In the genomic region with DNA sequence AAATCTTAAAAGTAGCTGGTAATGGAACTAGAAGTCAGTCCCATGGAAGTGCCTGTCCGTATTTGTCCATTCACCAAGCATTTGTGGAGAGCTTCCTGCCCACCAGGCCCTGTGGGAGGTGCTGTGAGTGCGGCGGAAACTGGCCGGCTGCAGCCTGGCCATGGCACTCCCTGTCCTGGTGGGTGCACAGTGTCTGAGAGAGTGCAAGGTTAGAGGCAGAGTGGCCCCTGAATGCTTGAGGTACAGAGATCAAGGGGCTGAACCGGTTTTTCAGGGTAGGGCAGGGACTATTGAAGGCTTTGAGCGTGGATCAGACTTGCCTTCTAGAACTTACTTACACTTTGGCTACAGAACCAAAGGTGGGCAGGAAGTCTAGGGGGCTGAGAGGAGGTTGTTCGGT, we compare ENCODE assay signal across 1 cellular context.
TF ChIP-seq lines count a peak whose summit lies in the region.

No MANE protein-coding gene starts in this region.

TF ChIP-seq in GM23338, 12 proteins besides CTCF, POLR2A, EP300 and RAD21:
- TF ChIP-seq ZNF331 (CRISPR knock-in tag; IDR thresholded peaks at IDR 0.05; ENCODE audit: low read depth) (no peak), EZH2phosphoT487 (IDR thresholded peaks at IDR 0.05; ENCODE audit: unreplicated experiment) (no peak), CREB1 (CRISPR knock-in tag; IDR thresholded peaks at IDR 0.05; ENCODE audit: low read depth) (no peak), EZH2 (IDR thresholded peaks at IDR 0.05; ENCODE audit: low read depth, unreplicated experiment) (no peak)
- TF ChIP-seq, protein P1, sequence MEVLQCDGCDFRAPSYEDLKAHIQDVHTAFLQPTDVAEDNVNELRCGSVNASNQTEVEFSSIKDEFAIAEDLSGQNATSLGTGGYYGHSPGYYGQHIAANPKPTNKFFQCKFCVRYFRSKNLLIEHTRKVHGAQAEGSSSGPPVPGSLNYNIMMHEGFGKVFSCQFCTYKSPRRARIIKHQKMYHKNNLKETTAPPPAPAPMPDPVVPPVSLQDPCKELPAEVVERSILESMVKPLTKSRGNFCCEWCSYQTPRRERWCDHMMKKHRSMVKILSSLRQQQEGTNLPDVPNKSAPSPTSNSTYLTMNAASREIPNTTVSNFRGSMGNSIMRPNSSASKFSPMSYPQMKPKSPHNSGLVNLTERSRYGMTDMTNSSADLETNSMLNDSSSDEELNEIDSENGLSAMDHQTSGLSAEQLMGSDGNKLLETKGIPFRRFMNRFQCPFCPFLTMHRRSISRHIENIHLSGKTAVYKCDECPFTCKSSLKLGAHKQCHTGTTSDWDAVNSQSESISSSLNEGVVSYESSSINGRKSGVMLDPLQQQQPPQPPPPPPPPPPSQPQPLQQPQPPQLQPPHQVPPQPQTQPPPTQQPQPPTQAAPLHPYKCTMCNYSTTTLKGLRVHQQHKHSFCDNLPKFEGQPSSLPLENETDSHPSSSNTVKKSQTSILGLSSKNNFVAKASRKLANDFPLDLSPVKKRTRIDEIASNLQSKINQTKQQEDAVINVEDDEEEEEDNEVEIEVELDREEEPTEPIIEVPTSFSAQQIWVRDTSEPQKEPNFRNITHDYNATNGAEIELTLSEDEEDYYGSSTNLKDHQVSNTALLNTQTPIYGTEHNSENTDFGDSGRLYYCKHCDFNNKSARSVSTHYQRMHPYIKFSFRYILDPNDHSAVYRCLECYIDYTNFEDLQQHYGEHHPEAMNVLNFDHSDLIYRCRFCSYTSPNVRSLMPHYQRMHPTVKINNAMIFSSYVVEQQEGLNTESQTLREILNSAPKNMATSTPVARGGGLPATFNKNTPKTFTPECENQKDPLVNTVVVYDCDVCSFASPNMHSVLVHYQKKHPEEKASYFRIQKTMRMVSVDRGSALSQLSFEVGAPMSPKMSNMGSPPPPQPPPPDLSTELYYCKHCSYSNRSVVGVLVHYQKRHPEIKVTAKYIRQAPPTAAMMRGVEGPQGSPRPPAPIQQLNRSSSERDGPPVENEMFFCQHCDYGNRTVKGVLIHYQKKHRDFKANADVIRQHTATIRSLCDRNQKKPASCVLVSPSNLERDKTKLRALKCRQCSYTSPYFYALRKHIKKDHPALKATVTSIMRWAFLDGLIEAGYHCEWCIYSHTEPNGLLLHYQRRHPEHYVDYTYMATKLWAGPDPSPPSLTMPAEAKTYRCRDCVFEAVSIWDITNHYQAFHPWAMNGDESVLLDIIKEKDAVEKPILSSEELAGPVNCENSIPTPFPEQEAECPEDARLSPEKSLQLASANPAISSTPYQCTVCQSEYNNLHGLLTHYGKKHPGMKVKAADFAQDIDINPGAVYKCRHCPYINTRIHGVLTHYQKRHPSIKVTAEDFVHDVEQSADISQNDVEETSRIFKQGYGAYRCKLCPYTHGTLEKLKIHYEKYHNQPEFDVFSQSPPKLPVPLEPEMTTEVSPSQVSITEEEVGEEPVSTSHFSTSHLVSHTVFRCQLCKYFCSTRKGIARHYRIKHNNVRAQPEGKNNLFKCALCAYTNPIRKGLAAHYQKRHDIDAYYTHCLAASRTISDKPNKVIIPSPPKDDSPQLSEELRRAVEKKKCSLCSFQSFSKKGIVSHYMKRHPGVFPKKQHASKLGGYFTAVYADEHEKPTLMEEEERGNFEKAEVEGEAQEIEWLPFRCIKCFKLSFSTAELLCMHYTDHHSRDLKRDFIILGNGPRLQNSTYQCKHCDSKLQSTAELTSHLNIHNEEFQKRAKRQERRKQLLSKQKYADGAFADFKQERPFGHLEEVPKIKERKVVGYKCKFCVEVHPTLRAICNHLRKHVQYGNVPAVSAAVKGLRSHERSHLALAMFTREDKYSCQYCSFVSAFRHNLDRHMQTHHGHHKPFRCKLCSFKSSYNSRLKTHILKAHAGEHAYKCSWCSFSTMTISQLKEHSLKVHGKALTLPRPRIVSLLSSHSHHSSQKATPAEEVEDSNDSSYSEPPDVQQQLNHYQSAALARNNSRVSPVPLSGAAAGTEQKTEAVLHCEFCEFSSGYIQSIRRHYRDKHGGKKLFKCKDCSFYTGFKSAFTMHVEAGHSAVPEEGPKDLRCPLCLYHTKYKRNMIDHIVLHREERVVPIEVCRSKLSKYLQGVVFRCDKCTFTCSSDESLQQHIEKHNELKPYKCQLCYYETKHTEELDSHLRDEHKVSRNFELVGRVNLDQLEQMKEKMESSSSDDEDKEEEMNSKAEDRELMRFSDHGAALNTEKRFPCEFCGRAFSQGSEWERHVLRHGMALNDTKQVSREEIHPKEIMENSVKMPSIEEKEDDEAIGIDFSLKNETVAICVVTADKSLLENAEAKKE (CRISPR knock-in tag; IDR thresholded peaks at IDR 0.05), result no peak
